Comparison of ENCODE assay signal across 26 cellular contexts in the genomic region with DNA sequence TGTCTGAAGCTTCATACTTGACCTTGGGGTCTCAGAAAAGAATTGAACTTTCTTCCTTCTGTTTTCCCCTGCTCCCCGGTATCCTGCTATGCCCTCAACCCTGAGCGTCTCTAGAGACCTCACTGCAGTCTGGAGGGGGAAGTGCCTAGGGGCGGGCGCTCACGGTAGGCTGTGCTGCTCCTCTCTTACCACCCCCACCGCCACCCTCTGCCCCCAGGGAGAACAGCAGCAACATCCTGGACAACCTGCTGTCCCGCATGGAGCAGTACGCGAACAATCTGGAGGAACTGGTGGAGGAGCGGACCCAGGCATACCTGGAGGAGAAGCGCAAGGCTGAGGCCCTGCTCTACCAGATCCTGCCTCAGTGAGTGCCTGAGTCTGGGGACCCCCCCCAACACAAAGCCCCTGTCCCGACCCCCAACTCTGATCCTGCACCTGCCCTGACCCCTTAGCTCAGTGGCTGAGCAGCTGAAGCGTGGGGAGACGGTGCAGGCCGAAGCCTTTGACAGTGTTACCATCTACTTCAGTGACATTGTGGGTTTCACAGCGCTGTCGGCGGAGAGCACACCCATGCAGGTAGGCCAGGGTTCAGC. TPM values are rescaled to one million over a fixed set of nuclear protein-coding genes. Genes with fewer than 3 reads are reported as not detected.
"Had no signal": no experiment of that assay in that cellular context is flagged by ENCODE, and none has a peak within 500 bp of the region (broad histone marks: within the 10 kb centered on the region; RNA-seq: fewer than 3 reads in every experiment).

No MANE protein-coding gene starts in this region.

- DNase-seq: activated CD4-positive, alpha-beta memory T cell treated with anti-CD3 and anti-CD28 coated beads, Interleukin-2, amount 10 ng/mL, durations not matched to agents 7 days and 5 days; activated CD4-positive, alpha-beta T cell treated with anti-CD3 and anti-CD28 coated beads, Interleukin-2, amount 10 ng/mL, durations not matched to agents 24 days and 14 days; activated naive CD4-positive, alpha-beta T cell; activated T-cell treated with anti-CD3 and anti-CD28 coated beads, Interleukin-2, amount 50 U/mL, for 24 hours; adrenal gland; colonic mucosa; endodermal cell; foreskin fibroblast; heart right ventricle; islet precursor cell; left colon; mesenchymal stem cell; mucosa of descending colon; retina; sigmoid colon; stimulated activated CD4-positive, alpha-beta T cell treated with anti-CD3 and anti-CD28 coated beads, Interleukin-15, amount 100 ng/mL, for 24 hours; T-helper 17 cell; testis had no signal

- H3K4me1 Mint-ChIP-seq: activated CD4-positive, alpha-beta memory T cell treated with anti-CD3 and anti-CD28 coated beads, Interleukin-2, amount 10 ng/mL, durations not matched to agents 7 days and 5 days; central memory CD8-positive, alpha-beta T cell had no signal

- H3K27ac ChIP-seq: adrenal gland, breast epithelium, colonic mucosa, heart right ventricle, sigmoid colon, testis, vagina had no signal

- H3K27me3 Mint-ChIP-seq: activated naive CD8-positive, alpha-beta T cell had no signal

- H3K4me3 Mint-ChIP-seq: activated CD4-positive, alpha-beta memory T cell treated with anti-CD3 and anti-CD28 coated beads, Interleukin-2, amount 10 ng/mL, durations not matched to agents 7 days and 5 days; activated CD4-positive, alpha-beta T cell treated with anti-CD3 and anti-CD28 coated beads, Interleukin-2, amount 10 ng/mL, durations not matched to agents 24 days and 14 days; activated naive CD8-positive, alpha-beta T cell; activated T-cell treated with anti-CD3 and anti-CD28 coated beads, Interleukin-2, amount 50 U/mL, for 24 hours; central memory CD8-positive, alpha-beta T cell; endodermal cell; stimulated activated memory B cell treated with anti-CD40 and anti-IgM and Interleukin-4, amounts not matched to agents 10 μg/mL and 1 μg/mL and 100 μg/mL, for 72 hours; T-helper 17 cell; type B pancreatic cell had no signal

- H3K36me3 ChIP-seq: adrenal gland, breast epithelium, colonic mucosa, sigmoid colon, vagina had no signal

- H3K36me3 Mint-ChIP-seq: activated naive CD8-positive, alpha-beta T cell; type B pancreatic cell had no signal

- H3K27ac Mint-ChIP-seq: activated CD4-positive, alpha-beta memory T cell treated with anti-CD3 and anti-CD28 coated beads, Interleukin-2, amount 10 ng/mL, durations not matched to agents 7 days and 5 days; activated CD4-positive, alpha-beta T cell treated with anti-CD3 and anti-CD28 coated beads, Interleukin-2, amount 10 ng/mL, durations not matched to agents 24 days and 14 days; activated naive CD8-positive, alpha-beta T cell; activated T-cell treated with anti-CD3 and anti-CD28 coated beads, Interleukin-2, amount 50 U/mL, for 24 hours; activated T-helper 2 cell treated with anti-CD3 and anti-CD28 coated beads, Interferon-gamma antibody, Interleukin-2, Interleukin-4, amounts not matched to agents 10 μg/mL and 5 μg/mL and 100 μg/mL, durations not matched to agents 14 hours and 24 hours and 36 hours; stimulated activated memory B cell treated with anti-CD40 and anti-IgM and Interleukin-4, amounts not matched to agents 10 μg/mL and 1 μg/mL and 100 μg/mL, for 72 hours; type B pancreatic cell had no signal

- ATAC-seq: heart right ventricle; left colon; mucosa of descending colon; stimulated activated memory B cell treated with anti-CD40 and anti-IgM and Interleukin-4, amounts not matched to agents 10 μg/mL and 1 μg/mL and 100 μg/mL, for 72 hours; T-helper 17 cell had no signal

- H3K4me1 ChIP-seq: breast epithelium, colonic mucosa, heart right ventricle, sigmoid colon, testis, vagina had no signal

- H3K27me3 ChIP-seq: adrenal gland, breast epithelium, colonic mucosa, heart right ventricle, sigmoid colon, testis, vagina had no signal

- H3K4me2 ChIP-seq: smooth muscle cell had no signal

- H3K9me3 Mint-ChIP-seq: activated CD4-positive, alpha-beta memory T cell treated with anti-CD3 and anti-CD28 coated beads, Interleukin-2, amount 10 ng/mL, durations not matched to agents 7 days and 5 days; activated CD4-positive, alpha-beta T cell treated with anti-CD3 and anti-CD28 coated beads, Interleukin-2, amount 10 ng/mL, durations not matched to agents 24 days and 14 days; activated T-cell treated with anti-CD3 and anti-CD28 coated beads, Interleukin-2, amount 50 U/mL, for 24 hours; activated T-helper 2 cell treated with anti-CD3 and anti-CD28 coated beads, Interferon-gamma antibody, Interleukin-2, Interleukin-4, amounts not matched to agents 10 μg/mL and 5 μg/mL and 100 μg/mL, durations not matched to agents 14 hours and 24 hours and 36 hours; central memory CD8-positive, alpha-beta T cell; endodermal cell; stimulated activated memory B cell treated with anti-CD40 and anti-IgM and Interleukin-4, amounts not matched to agents 10 μg/mL and 1 μg/mL and 100 μg/mL, for 72 hours; type B pancreatic cell had no signal

- H3K4me3 ChIP-seq: adrenal gland, breast epithelium, colonic mucosa, heart right ventricle, mucosa of descending colon, sigmoid colon, smooth muscle cell, testis, vagina had no signal

- H3K9me3 ChIP-seq: adrenal gland, breast epithelium, colonic mucosa, heart right ventricle, mucosa of descending colon, sigmoid colon, testis, vagina had no signal

RNA-seq across cellular contexts. Expression of a gene that starts 10.3 kb away (rescaled TPM):
- total RNA-seq: activated CD4-positive, alpha-beta memory T cell treated with anti-CD3 and anti-CD28 coated beads, Interleukin-2, amount 10 ng/mL, durations not matched to agents 7 days and 5 days; activated T-helper 2 cell treated with anti-CD3 and anti-CD28 coated beads, Interferon-gamma antibody, Interleukin-2, Interleukin-4, amounts not matched to agents 10 μg/mL and 5 μg/mL and 100 μg/mL, durations not matched to agents 14 hours and 24 hours and 36 hours; T-helper 17 cell had no signal
